Comparison of ENCODE assay signal across 7 cellular contexts in genomic region chr16:69386596-69386995, GRCh38. TPM values are rescaled to one million over a fixed set of nuclear protein-coding genes. Genes with fewer than 3 reads are reported as not detected.
DNase-seq lines count a peak whose midpoint lies in the region; ATAC-seq, FAIRE-seq and TF ChIP-seq lines count a peak whose summit lies in the region.

No MANE protein-coding gene starts in this region.

- no peak for TF ChIP-seq RAD21 in K562 (CRISPR knock-in tag; conservative IDR thresholded peaks at IDR 0.05 in 1 of 2, IDR thresholded peaks at IDR 0.05 in 1 of 2)

- H3K36me3 ChIP-seq in MM.1S (replicated peaks; ENCODE audit: insufficient read depth, low read length) (peaks cover 5% of the 10 kb centered on the region; the same call in 1 of the 2 replicates), K562 (ENCODE audit: control insufficient read depth, insufficient read depth, low read length) (peaks cover 29% of the 10 kb centered on the region), prostate gland (no peaks in the 10 kb centered on the region), small intestine (ENCODE audit: control insufficient read depth in 2 of 2, insufficient read depth in 2 of 2, low read length in 2 of 2) (peaks cover 4 to 7% of the 10 kb centered on the region in 2 donors)

- POLR2A ChIA-PET in K562 (lab: Yijun Ruan, JAX): interaction anchor here (1.0 to 1.5 kb wide), 4 partner anchors 9 to 213 kb away, joined by 3 to 7 read pairs (median 6); no protein-coding TSS in a partner anchor

- TF ChIP-seq CTCF in MM.1S (IDR thresholded peaks at IDR 0.05; ENCODE audit: low read length): no peak
- no peak for TF ChIP-seq CTCF in K562 (IDR thresholded peaks at IDR 0.05 in 2 of 3, conservative IDR thresholded peaks at IDR 0.05 in 1 of 3; ENCODE audit: insufficient read depth in 2 of 3, low read depth in 1 of 3, low read length in 3 of 3)
- TF ChIP-seq CTCF in prostate gland (IDR thresholded peaks at IDR 0.05): no peak

- H4K20me1 ChIP-seq in MM.1S (ENCODE audit: insufficient read depth, low read length) (no peaks in the 10 kb centered on the region), K562 (replicated peaks; ENCODE audit: control insufficient read depth, insufficient read depth, low read length) (no peaks in the 10 kb centered on the region)

- in situ Hi-C loops in K562 (cut with MboI): no loop called here

- H3F3A ChIP-seq in MM.1S (ENCODE audit: insufficient read depth, low read length): no peaks in the 10 kb centered on the region

- BruUV-seq in K562 (replicated peaks; lab: Mats Ljungman, UMichigan): no TSS peak

- H3K27me3 ChIP-seq in MM.1S (replicated peaks; ENCODE audit: insufficient read depth, low read length) (no peaks in the 10 kb centered on the region), K562 (ENCODE audit: control insufficient read depth in 2 of 2, insufficient read depth in 2 of 2, low read length in 2 of 2) (no peaks in the 10 kb centered on the region), prostate gland (replicated peaks; ENCODE audit: insufficient read depth) (no peaks in the 10 kb centered on the region), small intestine (ENCODE audit: control insufficient read depth in 2 of 2, insufficient read depth in 2 of 2, low read length in 2 of 2) (no peaks in the 10 kb centered on the region)

- peak; percentile 71 for DNase-seq in EL
- no peak for DNase-seq in MM.1S
- peak in 1 of 4 experiments; percentile 15 for DNase-seq in K562 (ENCODE audit: extremely low read depth in 1 of 4, low spot score in 3 of 4)
- no peak for DNase-seq in prostate gland (ENCODE audit: low spot score)
- no peak for DNase-seq in NCI-H2196 (lab: John Stamatoyannopoulos, UW; ENCODE audit: unreplicated experiment)
- DNase-seq in GM19239 (ENCODE audit: insufficient read length, low spot score): no peak
- DNase-seq in small intestine: no peak

- H2AFZ ChIP-seq in MM.1S (ENCODE audit: low read length) (peak overlapping the region; percentile 70; the same call in 1 of the 2 replicates), K562 (ENCODE audit: low read depth, low read length) (peak overlapping the region; percentile 99)

- no peaks in the 10 kb centered on the region for H3K9me2 ChIP-seq in MM.1S (replicated peaks; ENCODE audit: insufficient read depth, low read length)

- H3K9ac ChIP-seq in MM.1S (ENCODE audit: low read length) (no peak overlapping the region), K562 (ENCODE audit: insufficient read depth in 1 of 2, low read depth in 2 of 2, low read length in 2 of 2) (peak overlapping the region in 1 of 2 experiments; percentile 85; a peak in 2 of 4 replicates)

- H3K4me3 ChIP-seq in MM.1S (ENCODE audit: low read length): no peak overlapping the region
- H3K4me3 ChIP-seq in K562: peak overlapping the region; percentile 59
- no peak overlapping the region for H3K4me3 ChIP-seq in prostate gland
- no peak overlapping the region for H3K4me3 ChIP-seq in small intestine (ENCODE audit: low read depth in 1 of 2, low read length in 2 of 2)

- H3K4me1 ChIP-seq in MM.1S (ENCODE audit: low read length): 0 out of 2 replicates have a peak, but pooled peaks cover 3% of the 10 kb centered on the region
- H3K4me1 ChIP-seq in K562 (replicated peaks in 1 of 2; ENCODE audit: control insufficient read depth in 2 of 2, insufficient read depth in 2 of 2, low read length in 2 of 2): peaks cover 4 to 31% of the 10 kb centered on the region in 2 experiments; a peak in 4 of 5 replicates
- H3K4me1 ChIP-seq in prostate gland (replicated peaks): no peaks in the 10 kb centered on the region
- peaks cover 0 to 7% of the 10 kb centered on the region in 2 donors for H3K4me1 ChIP-seq in small intestine (ENCODE audit: control insufficient read depth in 2 of 2, insufficient read depth in 1 of 2, low read depth in 1 of 2, low read length in 1 of 2)

- no peaks in the 10 kb centered on the region for H3K9me1 ChIP-seq in K562 (ENCODE audit: control insufficient read depth, insufficient read depth, low read length)

- CTCF ChIA-PET in K562 (lab: Yijun Ruan, JAX; ENCODE audit: low intra/inter-chr PET ratio): no interaction called here

- no peak for TF ChIP-seq EP300 in K562 (IDR thresholded peaks at IDR 0.05; ENCODE audit: low read length)

- TF ChIP-seq POLR2A in K562 (conservative IDR thresholded peaks at IDR 0.05) (no peak), prostate gland (IDR thresholded peaks at IDR 0.05) (no peak)

- peak overlapping the region; percentile 51; the same call in 1 of the 2 replicates for H3K4me2 ChIP-seq in MM.1S (ENCODE audit: low read depth, low read length)
- H3K4me2 ChIP-seq in K562 (ENCODE audit: insufficient read depth, low read length): peak overlapping the region; percentile 82; the same call in 1 of the 2 replicates

- H3K27ac ChIP-seq in MM.1S (ENCODE audit: low read length) (no peak overlapping the region), K562 (ENCODE audit: extremely low read depth, low read depth, low read length) (peak overlapping the region; percentile 17; the same call in 2 of the 3 replicates), prostate gland (peak overlapping the region; percentile 81 to 89), small intestine (ENCODE audit: low read depth in 1 of 2, low read length in 1 of 2) (no peak overlapping the region)

- H3K79me2 ChIP-seq in MM.1S (ENCODE audit: low read length) (peaks cover 39% of the 10 kb centered on the region), K562 (ENCODE audit: control insufficient read depth, insufficient read depth, low read length) (peaks cover 45% of the 10 kb centered on the region)

- intact Hi-C loops in K562 (cut with micrococcal nuclease): no loop called here
- intact Hi-C loops in prostate gland (cut with DNase I): no loop called here

- no peaks in the 10 kb centered on the region for H3K9me3 ChIP-seq in MM.1S (replicated peaks; ENCODE audit: insufficient read depth, low read length)
- no peaks in the 10 kb centered on the region for H3K9me3 ChIP-seq in K562 (replicated peaks; ENCODE audit: control insufficient read depth, insufficient read depth, low read depth, low read length)
- H3K9me3 ChIP-seq in prostate gland: no peaks in the 10 kb centered on the region
- H3K9me3 ChIP-seq in small intestine (ENCODE audit: control insufficient read depth, low read depth): no peaks in the 10 kb centered on the region

- 27% methylated on average over 1 of the region's 1 CpG for WGBS in K562 (ENCODE audit: insufficient coverage, low coverage, missing lambda C conversion rate)
- 71% methylated on average over 1 of the region's 1 CpG for WGBS in prostate gland
- WGBS in small intestine, 3 donors: 77 to 97% (median 86%) methylated on average over 1 of the region's 1 CpG

- FAIRE-seq in K562 (lab: Jason Lieb, UNC) (no peak), GM19239 (lab: Jason Lieb, UNC) (no peak), small intestine (lab: Jason Lieb, UNC) (no peak)

- ATAC-seq in K562: no peak

RNA-seq across cellular contexts. Expression of gene TERF2, which starts 0.8 kb away (rescaled TPM):
- 55.4 and 66.2 TPM in 2 replicates for total RNA-seq in K562 (2011; cell fraction: chromatin; rRNA removed; ENCODE audit: low replicate concordance)
- total RNA-seq in K562 (2011; cell fraction: nucleolus; rRNA removed): 28.7 and 33.7 TPM in 2 replicates
- total RNA-seq in K562 (2011; cell fraction: nucleoplasm; rRNA removed): 38.4 and 44.9 TPM in 2 replicates
- 12.9 and 16.4 TPM in 2 replicates for total RNA-seq in K562 (2014; rRNA removed)
- total RNA-seq in K562 (2014; rRNA removed; fragmentation: Illumina TruSeq; extraction: Trizol): 18.5 and 18.6 TPM in 2 replicates
- total RNA-seq in K562 (2015; rRNA removed; fragmentation: Illumina TruSeq; extraction: Trizol): 17.9 and 22.4 TPM in 2 replicates
- total RNA-seq in K562 (2021): 33.5 and 38.3 TPM in 2 replicates
- 28.8 and 30.7 TPM in 2 replicates for polyA plus RNA-seq in K562 (2011; rRNA removed)
- 15.9 and 17.2 TPM in 2 replicates for polyA plus RNA-seq in K562 (2011; cell fraction: cytosol; rRNA removed)
- 18.4 and 18.6 TPM in 2 replicates for polyA plus RNA-seq in K562 (2011; cell fraction: nucleus; rRNA removed)
- 25.1 and 43.3 TPM in 2 replicates for polyA plus RNA-seq in K562 (2012)
- polyA plus RNA-seq in K562 (2014; fragmentation: Illumina TruSeq; extraction: Trizol): 44.1 and 56.6 TPM in 2 replicates
- 10 to 100 TPM; 15.0 to 18.1 TPM for polyA plus RNA-seq in K562 (2014; fragmentation: Nextera tagmentation; extraction: Ambion mirVana)
- polyA plus RNA-seq in K562 (2014; rRNA removed): 21.8 and 24.6 TPM in 2 replicates
- polyA minus RNA-seq in K562 (2011; rRNA and poly(A)+ RNA removed): 31.2 and 33.8 TPM in 2 replicates
- polyA minus RNA-seq in K562 (2011; cell fraction: cytosol; rRNA and poly(A)+ RNA removed): 31.9 and 37.7 TPM in 2 replicates
- 9.7 and 17.2 TPM in 2 replicates for polyA minus RNA-seq in K562 (2011; cell fraction: nucleus; rRNA and poly(A)+ RNA removed)
- total RNA-seq in prostate gland: 10 to 100 TPM; 21.9 to 33.1 TPM
- 10 to 100 TPM; 11.1 to 14.3 (median 12.1) TPM for polyA plus RNA-seq in small intestine

RNA-seq across cellular contexts. Expression of gene TMED6, which starts 35.0 kb away (rescaled TPM):
- 1.5 and 1.7 TPM in 2 replicates for total RNA-seq in K562 (2011; cell fraction: chromatin; rRNA removed; ENCODE audit: low replicate concordance)
- total RNA-seq in K562 (2011; cell fraction: nucleolus; rRNA removed): 0.67 TPM in 1 of 2 replicates, not detected in the other
- 1.6 TPM in 2 replicates for total RNA-seq in K562 (2011; cell fraction: nucleoplasm; rRNA removed)
- total RNA-seq in K562 (2014; rRNA removed): 0.18 TPM in 1 of 2 replicates, not detected in the other
- 0.22 and 0.25 TPM in 2 replicates for total RNA-seq in K562 (2014; rRNA removed; fragmentation: Illumina TruSeq; extraction: Trizol)
- total RNA-seq in K562 (2015; rRNA removed; fragmentation: Illumina TruSeq; extraction: Trizol): 0.25 TPM in 1 of 2 replicates, not detected in the other
- total RNA-seq in K562 (2021): 0.51 TPM in 1 of 2 replicates, not detected in the other
- 0.14 and 0.20 TPM in 2 replicates for polyA plus RNA-seq in K562 (2011; rRNA removed)
- 0.07 TPM in 1 of 2 replicates, not detected in the other for polyA plus RNA-seq in K562 (2011; cell fraction: cytosol; rRNA removed)
- 0.70 TPM in 1 of 2 replicates, not detected in the other for polyA plus RNA-seq in K562 (2011; cell fraction: nucleus; rRNA removed)
- polyA plus RNA-seq in K562 (2012): 0.36 and 0.47 TPM in 2 replicates
- polyA plus RNA-seq in K562 (2014; fragmentation: Illumina TruSeq; extraction: Trizol): 0.22 TPM in 1 of 2 replicates, not detected in the other
- under 1 TPM; 0.32 to 0.45 TPM for polyA plus RNA-seq in K562 (2014; fragmentation: Nextera tagmentation; extraction: Ambion mirVana)
- polyA plus RNA-seq in K562 (2014; rRNA removed): not detected in 2 replicates
- polyA minus RNA-seq in K562 (2011; rRNA and poly(A)+ RNA removed): not detected in 2 replicates
- not detected in 2 replicates for polyA minus RNA-seq in K562 (2011; cell fraction: cytosol; rRNA and poly(A)+ RNA removed)
- 0.40 and 0.67 TPM in 2 replicates for polyA minus RNA-seq in K562 (2011; cell fraction: nucleus; rRNA and poly(A)+ RNA removed)
- 1 to 10 TPM in 1 of 2 donors, not detected in 1; 1.1 TPM for total RNA-seq in prostate gland
- 1 to 10 TPM in 2 of 3 donors, not detected in 1; 5.6 to 5.7 TPM for polyA plus RNA-seq in small intestine

RNA-seq across cellular contexts. Expression of gene CYB5B, which starts 37.8 kb away (rescaled TPM):
- 46.6 and 100 TPM in 2 replicates for total RNA-seq in K562 (2011; cell fraction: chromatin; rRNA removed; ENCODE audit: low replicate concordance)
- total RNA-seq in K562 (2011; cell fraction: nucleolus; rRNA removed): 19.2 and 28.7 TPM in 2 replicates
- total RNA-seq in K562 (2011; cell fraction: nucleoplasm; rRNA removed): 61.2 and 107 TPM in 2 replicates
- total RNA-seq in K562 (2014; rRNA removed): 29.9 and 69.7 TPM in 2 replicates
- total RNA-seq in K562 (2014; rRNA removed; fragmentation: Illumina TruSeq; extraction: Trizol): 133 and 137 TPM in 2 replicates
- total RNA-seq in K562 (2015; rRNA removed; fragmentation: Illumina TruSeq; extraction: Trizol): 98.0 and 101 TPM in 2 replicates
- total RNA-seq in K562 (2021): 103 and 107 TPM in 2 replicates
- polyA plus RNA-seq in K562 (2011; rRNA removed): 196 and 274 TPM in 2 replicates
- 134 and 189 TPM in 2 replicates for polyA plus RNA-seq in K562 (2011; cell fraction: cytosol; rRNA removed)
- polyA plus RNA-seq in K562 (2011; cell fraction: nucleus; rRNA removed): 41.9 and 62.4 TPM in 2 replicates
- polyA plus RNA-seq in K562 (2012): 83.3 and 92.2 TPM in 2 replicates
- polyA plus RNA-seq in K562 (2014; fragmentation: Illumina TruSeq; extraction: Trizol): 167 and 198 TPM in 2 replicates
- polyA plus RNA-seq in K562 (2014; fragmentation: Nextera tagmentation; extraction: Ambion mirVana): 100 to 1,000 TPM; 136 to 198 TPM
- 75.6 and 98.3 TPM in 2 replicates for polyA plus RNA-seq in K562 (2014; rRNA removed)
- 158 and 175 TPM in 2 replicates for polyA minus RNA-seq in K562 (2011; rRNA and poly(A)+ RNA removed)
- polyA minus RNA-seq in K562 (2011; cell fraction: cytosol; rRNA and poly(A)+ RNA removed): 36.2 and 49.2 TPM in 2 replicates
- polyA minus RNA-seq in K562 (2011; cell fraction: nucleus; rRNA and poly(A)+ RNA removed): 18.0 and 42.0 TPM in 2 replicates
- 10 to 100 TPM; 48.8 to 71.3 TPM for total RNA-seq in prostate gland
- 100 to 1,000 TPM in 1 of 3 donors, 10 to 100 TPM in 2; 85.4 to 102 (median 99.1) TPM for polyA plus RNA-seq in small intestine

RNA-seq across cellular contexts. Expression of gene NIP7, which starts 47.0 kb away (rescaled TPM):
- 67.9 and 76.6 TPM in 2 replicates for total RNA-seq in K562 (2011; cell fraction: chromatin; rRNA removed; ENCODE audit: low replicate concordance)
- total RNA-seq in K562 (2011; cell fraction: nucleolus; rRNA removed): 38.0 and 41.5 TPM in 2 replicates
- total RNA-seq in K562 (2011; cell fraction: nucleoplasm; rRNA removed): 63.2 and 72.6 TPM in 2 replicates
- total RNA-seq in K562 (2014; rRNA removed) (41.2 and 45.2 TPM in 2 replicates), K562 (2014; rRNA removed; fragmentation: Illumina TruSeq; extraction: Trizol) (73.9 and 77.8 TPM in 2 replicates), K562 (2015; rRNA removed; fragmentation: Illumina TruSeq; extraction: Trizol) (82.9 and 85.5 TPM in 2 replicates), K562 (2021) (52.8 and 58.1 TPM in 2 replicates), prostate gland (10 to 100 TPM; 11.2 to 19.4 TPM)
- polyA plus RNA-seq in K562 (2011; rRNA removed) (18.9 and 28.9 TPM in 2 replicates), K562 (2014; fragmentation: Illumina TruSeq; extraction: Trizol) (71.2 and 78.3 TPM in 2 replicates), K562 (2014; fragmentation: Nextera tagmentation; extraction: Ambion mirVana) (10 to 100 TPM; 72.5 to 78.3 TPM), K562 (2014; rRNA removed) (57.7 and 67.0 TPM in 2 replicates), small intestine (10 to 100 TPM; 15.1 to 16.4 (median 15.2) TPM)
- 15.3 and 21.6 TPM in 2 replicates for polyA plus RNA-seq in K562 (2011; cell fraction: cytosol; rRNA removed)
- polyA plus RNA-seq in K562 (2011; cell fraction: nucleus; rRNA removed): 12.1 and 15.2 TPM in 2 replicates
- polyA plus RNA-seq in K562 (2012): 27.0 and 61.8 TPM in 2 replicates
- polyA minus RNA-seq in K562 (2011; rRNA and poly(A)+ RNA removed): 33.1 and 33.6 TPM in 2 replicates
- 15.2 and 22.5 TPM in 2 replicates for polyA minus RNA-seq in K562 (2011; cell fraction: cytosol; rRNA and poly(A)+ RNA removed)
- polyA minus RNA-seq in K562 (2011; cell fraction: nucleus; rRNA and poly(A)+ RNA removed): 15.3 and 17.2 TPM in 2 replicates

RNA-seq across cellular contexts. Expression of gene COG8, which starts 47.2 kb away (rescaled TPM):
- total RNA-seq in K562 (2011; cell fraction: chromatin; rRNA removed; ENCODE audit: low replicate concordance): 58.6 and 101 TPM in 2 replicates
- 70.5 and 89.9 TPM in 2 replicates for total RNA-seq in K562 (2011; cell fraction: nucleolus; rRNA removed)
- 73.8 and 77.9 TPM in 2 replicates for total RNA-seq in K562 (2011; cell fraction: nucleoplasm; rRNA removed)
- total RNA-seq in K562 (2014; rRNA removed) (34.2 and 45.2 TPM in 2 replicates), K562 (2014; rRNA removed; fragmentation: Illumina TruSeq; extraction: Trizol) (21.9 and 23.3 TPM in 2 replicates), K562 (2015; rRNA removed; fragmentation: Illumina TruSeq; extraction: Trizol) (29.4 and 30.1 TPM in 2 replicates), K562 (2021) (42.6 and 43.6 TPM in 2 replicates), prostate gland (10 to 100 TPM; 55.6 to 85.2 TPM)
- polyA plus RNA-seq in K562 (2011; rRNA removed) (31.5 and 34.9 TPM in 2 replicates), K562 (2014; fragmentation: Illumina TruSeq; extraction: Trizol) (22.0 and 27.9 TPM in 2 replicates), K562 (2014; fragmentation: Nextera tagmentation; extraction: Ambion mirVana) (1 to 10 TPM; 3.7 to 5.7 TPM), K562 (2014; rRNA removed) (33.4 and 38.2 TPM in 2 replicates), small intestine (10 to 100 TPM; 13.0 to 24.0 (median 14.5) TPM)
- 40.5 and 58.4 TPM in 2 replicates for polyA plus RNA-seq in K562 (2011; cell fraction: cytosol; rRNA removed)
- 42.4 and 54.2 TPM in 2 replicates for polyA plus RNA-seq in K562 (2011; cell fraction: nucleus; rRNA removed)
- polyA plus RNA-seq in K562 (2012): 20.5 and 29.8 TPM in 2 replicates
- polyA minus RNA-seq in K562 (2011; rRNA and poly(A)+ RNA removed): 42.0 and 47.5 TPM in 2 replicates
- 30.9 and 38.5 TPM in 2 replicates for polyA minus RNA-seq in K562 (2011; cell fraction: cytosol; rRNA and poly(A)+ RNA removed)
- polyA minus RNA-seq in K562 (2011; cell fraction: nucleus; rRNA and poly(A)+ RNA removed): 39.7 and 55.4 TPM in 2 replicates

Comparison
In these comparisons a context has a peak if more than half of its experiments do, and no peak if none do; other contexts are left out.
1. H3K27ac ChIP-seq: peak in K562 (single experiment) and prostate gland (2 of 2); none in MM.1S (single experiment) and small intestine (0 of 2).